Comparison of ENCODE assay signal across 20 cellular contexts in genomic region chr17:8925141-8925540, GRCh38. TPM values are rescaled to one million over a fixed set of nuclear protein-coding genes. Genes with fewer than 3 reads are reported as not detected.
DNase-seq lines count a peak whose midpoint lies in the region; ATAC-seq, FAIRE-seq and TF ChIP-seq lines count a peak whose summit lies in the region.
"Had no signal": no experiment of that assay in that cellular context is flagged by ENCODE, and none has a peak within 500 bp of the region (broad histone marks: within the 10 kb centered on the region; RNA-seq: fewer than 3 reads in every experiment).

No MANE protein-coding gene starts in this region.

- H3K23me2 ChIP-seq in H1 (ENCODE audit: low read depth, low read length) = peaks cover 2% of the 10 kb centered on the region; the same call in 1 of the 2 replicates

- no peak overlapping the region for H2BK20ac ChIP-seq in H1 (ENCODE audit: low read length)

- peaks cover 26 to 32% of the 10 kb centered on the region in 2 experiments for H3K9me3 ChIP-seq in CD4-positive, CD25-positive, alpha-beta regulatory T cell (ENCODE audit: control insufficient read depth in 2 of 2, low read length in 2 of 2)
- H3K9me3 ChIP-seq in HEK293 (ENCODE audit: control insufficient read depth, insufficient read depth, low read depth, low read length) (no peaks in the 10 kb centered on the region), OCI-LY3 (ENCODE audit: insufficient read depth, low read length) (peaks cover 5% of the 10 kb centered on the region; the same call in 1 of the 2 replicates), H1 (ENCODE audit: insufficient read depth in 2 of 2, low read depth in 1 of 2, low read length in 1 of 2) (peaks cover 17 to 25% of the 10 kb centered on the region in 2 experiments)

- H3K9ac ChIP-seq in OCI-LY3 (ENCODE audit: low read length) (peak overlapping the region; percentile 34; the same call in 1 of the 2 replicates), H1 (replicated peaks in 1 of 4; ENCODE audit: extremely low read depth in 1 of 4, low read depth in 3 of 4, low read length in 3 of 4) (no peak overlapping the region)
- H3K9ac ChIP-seq: BLaER1 treated with 17β-estradiol and CSF1 and Interleukin-3, amounts not matched to agents 10 nM and 100 nM had no signal

- H3K27me3 ChIP-seq in CD4-positive, CD25-positive, alpha-beta regulatory T cell (ENCODE audit: control insufficient read depth, insufficient read depth, low read length) = no peaks in the 10 kb centered on the region
- H3K27me3 ChIP-seq in OCI-LY3 (ENCODE audit: low read depth, low read length) = no peaks in the 10 kb centered on the region
- H3K27me3 ChIP-seq in H1 (replicated peaks in 1 of 4; ENCODE audit: control insufficient read depth in 3 of 4, extremely low read depth in 1 of 4, insufficient read depth in 3 of 4, low read length in 3 of 4) = no peaks in the 10 kb centered on the region
- H3K27me3 ChIP-seq: BLaER1 treated with 17β-estradiol and CSF1 and Interleukin-3, amounts not matched to agents 10 nM and 100 nM had no signal

- H3K4me3 ChIP-seq in CD4-positive, CD25-positive, alpha-beta regulatory T cell (ENCODE audit: low read depth, low read length) = peak overlapping the region; percentile 16
- H3K4me3 ChIP-seq in HEK293 (ENCODE audit: low read depth, low read length) (no peak overlapping the region), OCI-LY3 (ENCODE audit: low read length) (peak overlapping the region; percentile 27; the same call in 1 of the 2 replicates), H1 (ENCODE audit: extremely low read depth in 1 of 4, insufficient read depth in 2 of 4, low read depth in 3 of 4, low read length in 4 of 4) (no peak overlapping the region)
- H3K4me3 ChIP-seq: BLaER1 treated with 17β-estradiol and CSF1 and Interleukin-3, amounts not matched to agents 10 nM and 100 nM; GM23338 had no signal

- peaks cover 17 to 44% (median 24%) of the 10 kb centered on the region in 4 donors for H3K4me1 Mint-ChIP-seq in CD4-positive, CD25-positive, alpha-beta regulatory T cell
- H3K4me1 Mint-ChIP-seq: GM23338 had no signal

- H2AFZ ChIP-seq in OCI-LY3 (ENCODE audit: low read depth, low read length) (no peak overlapping the region), H1 (ENCODE audit: low read length) (no peak overlapping the region)
- H2AFZ ChIP-seq: GM23338 had no signal

- peak overlapping the region; percentile 97 for H3K56ac ChIP-seq in H1 (replicated peaks; ENCODE audit: insufficient read length, low read depth, low read length)

- peaks cover 3 to 23% (median 7%) of the 10 kb centered on the region in 7 donors for H3K9me3 Mint-ChIP-seq in CD4-positive, CD25-positive, alpha-beta regulatory T cell

- H4K20me1 ChIP-seq in OCI-LY3 (ENCODE audit: insufficient read depth, low read length) (no peaks in the 10 kb centered on the region), H1 (replicated peaks in 1 of 2; ENCODE audit: control insufficient read depth in 1 of 2, insufficient read depth in 2 of 2, low read length in 2 of 2) (no peaks in the 10 kb centered on the region)
- H4K20me1 ChIP-seq: BLaER1 treated with 17β-estradiol and CSF1 and Interleukin-3, amounts not matched to agents 10 nM and 100 nM had no signal

- no peak for ATAC-seq in CD4-positive, CD25-positive, alpha-beta regulatory T cell (ENCODE audit: low read depth in 2 of 2)
- ATAC-seq in GM19463 (IDR thresholded peaks at IDR 0.05; ENCODE audit: unreplicated experiment) = no peak
- ATAC-seq: GM23338, HCT116 had no signal

- H3K14ac ChIP-seq in H1 (ENCODE audit: insufficient read length) = no peak overlapping the region

- peaks cover 38% of the 10 kb centered on the region for H3K36me3 ChIP-seq in CD4-positive, CD25-positive, alpha-beta regulatory T cell (ENCODE audit: control insufficient read depth, insufficient read depth, low read length)
- no peaks in the 10 kb centered on the region for H3K36me3 ChIP-seq in HEK293 (ENCODE audit: control insufficient read depth in 2 of 2, insufficient read depth in 1 of 2, low read length in 2 of 2)
- H3K36me3 ChIP-seq in OCI-LY3 (replicated peaks; ENCODE audit: low read depth, low read length) = peaks cover 43% of the 10 kb centered on the region
- H3K36me3 ChIP-seq in H1 (ENCODE audit: control insufficient read depth in 2 of 4, insufficient read depth in 4 of 4, low read length in 3 of 4) = no peaks in the 10 kb centered on the region

- H4K8ac ChIP-seq in H1 (ENCODE audit: extremely low read depth, insufficient read depth, low read length) = no peak overlapping the region

- no peak overlapping the region for H2BK120ac ChIP-seq in H1 (replicated peaks; ENCODE audit: low read depth, low read length)

- H3K4ac ChIP-seq in H1 (replicated peaks; ENCODE audit: insufficient read length, low read depth, low read length) = no peak overlapping the region

- no peak overlapping the region for H3K4me3 Mint-ChIP-seq in CD4-positive, CD25-positive, alpha-beta regulatory T cell
- H3K4me3 Mint-ChIP-seq: B cell; CD4-positive, alpha-beta T cell; GM23338 had no signal

- no peak overlapping the region for H3K23ac ChIP-seq in H1 (ENCODE audit: insufficient read length)

- H4K5ac ChIP-seq in H1 (ENCODE audit: insufficient read length, low read depth, low read length) = no peak overlapping the region

- no peak overlapping the region for H2BK12ac ChIP-seq in H1 (ENCODE audit: low read depth, low read length)

- H2AK5ac ChIP-seq in H1 (ENCODE audit: low read depth, low read length) = no peak overlapping the region

- H3K18ac ChIP-seq in H1 (ENCODE audit: extremely low read depth, low read length) = no peak overlapping the region

- no peak for DNase-seq in CD4-positive, CD25-positive, alpha-beta regulatory T cell
- no peak for DNase-seq in H1 (ENCODE audit: low read depth in 1 of 2, low spot score in 2 of 2)
- DNase-seq in anterior cingulate cortex (lab: John Stamatoyannopoulos, UW) = no peak
- DNase-seq in foreskin melanocyte = no peak
- DNase-seq in NCI-H2029 treated with DMSO at 0.1 percent for 48 hours (lab: John Stamatoyannopoulos, UW) = no peak
- DNase-seq: 8988T; Caco-2; CD4-positive, alpha-beta T cell; H7 had no signal

- no peak overlapping the region for H3K27ac ChIP-seq in CD4-positive, CD25-positive, alpha-beta regulatory T cell (ENCODE audit: insufficient read depth, low read length, poor library complexity, severe bottlenecking)
- no peak overlapping the region for H3K27ac ChIP-seq in HEK293 (ENCODE audit: extremely low read depth, low read depth, low read length)
- H3K27ac ChIP-seq in OCI-LY3 (ENCODE audit: low read length) = peak overlapping the region; percentile 91
- H3K27ac ChIP-seq in H1 (ENCODE audit: low read depth, low read length) = no peak overlapping the region

- no peaks in the 10 kb centered on the region for H3K27me3 Mint-ChIP-seq in CD4-positive, CD25-positive, alpha-beta regulatory T cell
- H3K27me3 Mint-ChIP-seq: B cell; CD4-positive, alpha-beta T cell had no signal

- H2BK5ac ChIP-seq in H1 (ENCODE audit: low read depth, low read length) = no peak overlapping the region

- no peak overlapping the region for H4K91ac ChIP-seq in H1 (replicated peaks; ENCODE audit: insufficient read length, low read length)

- TF ChIP-seq POLR2A in H1 (IDR thresholded peaks at IDR 0.05; ENCODE audit: control extremely low read depth in 1 of 2, low read depth in 2 of 2, low read length in 2 of 2) = no peak

- peaks cover 10% of the 10 kb centered on the region for H3K4me1 ChIP-seq in CD4-positive, CD25-positive, alpha-beta regulatory T cell (ENCODE audit: control insufficient read depth, insufficient read depth, low read length, poor library complexity, severe bottlenecking)
- H3K4me1 ChIP-seq in HEK293 (ENCODE audit: control insufficient read depth, insufficient read depth, low read length) (no peaks in the 10 kb centered on the region), OCI-LY3 (ENCODE audit: low read length) (peaks cover 54% of the 10 kb centered on the region), H1 (replicated peaks in 1 of 4; ENCODE audit: control insufficient read depth in 3 of 4, insufficient read depth in 4 of 4, low read length in 3 of 4) (no peaks in the 10 kb centered on the region)
- H3K4me1 ChIP-seq: Caco-2 had no signal

- no peak overlapping the region for H3K27ac Mint-ChIP-seq in CD4-positive, CD25-positive, alpha-beta regulatory T cell
- H3K27ac Mint-ChIP-seq: B cell; CD4-positive, alpha-beta T cell; GM23338 had no signal

- no peaks in the 10 kb centered on the region for H3K79me1 ChIP-seq in H1 (ENCODE audit: low read depth, low read length)

- POLR2A ChIA-PET in HEK293 (lab: Yijun Ruan, JAX) = no interaction called here
- POLR2A ChIA-PET in H1 (lab: Charles Lee; ENCODE audit: partially characterized antibody) = no interaction called here

- TF ChIP-seq EP300 in H1 (IDR thresholded peaks at IDR 0.05; ENCODE audit: borderline replicate concordance in 1 of 2, low read depth in 2 of 2, low read length in 2 of 2) = no peak

- no peak overlapping the region for H2BK15ac ChIP-seq in H1 (ENCODE audit: low read length)

- H3K79me2 ChIP-seq in OCI-LY3 (ENCODE audit: low read length) (peaks cover 5% of the 10 kb centered on the region; the same call in 1 of the 2 replicates), H1 (ENCODE audit: control insufficient read depth in 1 of 2, insufficient read depth in 2 of 2, low read length in 2 of 2) (no peaks in the 10 kb centered on the region)

- FAIRE-seq in H1 (lab: Jason Lieb, UNC) = no peak
- FAIRE-seq: D721Med, G401.6 had no signal

- peaks cover 37% of the 10 kb centered on the region for H3K36me3 Mint-ChIP-seq in CD4-positive, CD25-positive, alpha-beta regulatory T cell

- TF ChIP-seq CTCF in HEK293 (tag by site-specific recombination; IDR thresholded peaks at IDR 0.05) (no peak), OCI-LY3 (IDR thresholded peaks at IDR 0.05; ENCODE audit: low read depth, low read length) (no peak), H1 (IDR thresholded peaks at IDR 0.05; ENCODE audit: control extremely low read depth in 1 of 3, insufficient read depth in 1 of 3, low read depth in 1 of 3, low read length in 3 of 3) (no peak)

- CTCF ChIA-PET in HEK293 (lab: Yijun Ruan, JAX) = interaction anchor here (0.6 kb wide), 1 partner anchor 33 kb away, joined by 5 read pairs; no protein-coding TSS in a partner anchor
- CTCF ChIA-PET in H1 (lab: Charles Lee; ENCODE audit: partially characterized antibody) = interaction anchor here (0.9 kb wide), 1 partner anchor 30 kb away, joined by 3 read pairs; no protein-coding TSS in a partner anchor

- TF ChIP-seq RAD21 in H1 (IDR thresholded peaks at IDR 0.05 in 1 of 2, conservative IDR thresholded peaks at IDR 0.05 in 1 of 2; ENCODE audit: low read depth in 2 of 2, low read length in 2 of 2) = no peak

- H3K4me2 ChIP-seq in OCI-LY3 (ENCODE audit: low read length) (peak overlapping the region; percentile 63), H1 (ENCODE audit: insufficient read depth in 1 of 2, low read depth in 2 of 2, low read length in 2 of 2) (no peak overlapping the region)
- H3K4me2 ChIP-seq: GM23338 had no signal

RNA-seq across cellular contexts. Expression of gene PIK3R5, which starts 40.4 kb away (rescaled TPM):
- 275 TPM for total RNA-seq in CD4-positive, CD25-positive, alpha-beta regulatory T cell
- polyA plus RNA-seq in CD4-positive, CD25-positive, alpha-beta regulatory T cell = 10 to 100 TPM; 34.8 to 40.1 (median 36.9) TPM
- 4.3 and 4.5 TPM in 2 replicates for total RNA-seq in H1 (2021; fragmentation: NEBNext Ultra II Directional; extraction: Animal tissue kit (Norgen Biotek cat#: 25700))
- polyA plus RNA-seq in H1 (2011; rRNA removed) = 2.7 and 4.2 TPM in 2 replicates
- 2.9 TPM for polyA plus RNA-seq in H1 (2011; cell fraction: cytosol; rRNA removed)
- polyA plus RNA-seq in H1 (2011; cell fraction: nucleus; rRNA removed) = 6.8 TPM
- polyA plus RNA-seq in H1 (2012, experiment 1 of 2) = 3.5 to 6.0 TPM (median 3.9 TPM) in 4 replicates
- 2.5 TPM for polyA plus RNA-seq in H1 (2012, experiment 2 of 2)
- 3.0 TPM for polyA plus RNA-seq in H1 (2013, experiment 1 of 2)
- 2.9 TPM for polyA plus RNA-seq in H1 (2013, experiment 2 of 2)
- 4.7 and 5.2 TPM in 2 replicates for polyA minus RNA-seq in H1 (2011; rRNA and poly(A)+ RNA removed)
- polyA minus RNA-seq in H1 (2011; cell fraction: cytosol; rRNA and poly(A)+ RNA removed) = 4.8 TPM
- 6.2 TPM for polyA minus RNA-seq in H1 (2011; cell fraction: nucleus; rRNA and poly(A)+ RNA removed)
- total RNA-seq: Caco-2 had no signal
- polyA plus RNA-seq: AG04450 had no signal

RNA-seq across cellular contexts. Expression of gene PIK3R6, which starts 57.7 kb away (rescaled TPM):
- total RNA-seq in CD4-positive, CD25-positive, alpha-beta regulatory T cell = 1.1 TPM
- polyA plus RNA-seq in CD4-positive, CD25-positive, alpha-beta regulatory T cell = not detected
- total RNA-seq in H1 (2021; fragmentation: NEBNext Ultra II Directional; extraction: Animal tissue kit (Norgen Biotek cat#: 25700)) = 0.23 and 0.24 TPM in 2 replicates
- polyA plus RNA-seq in H1 (2011; rRNA removed) = 0.72 and 1.2 TPM in 2 replicates
- polyA plus RNA-seq in H1 (2011; cell fraction: cytosol; rRNA removed) = 0.80 TPM
- 0.93 TPM for polyA plus RNA-seq in H1 (2011; cell fraction: nucleus; rRNA removed)
- polyA plus RNA-seq in H1 (2012, experiment 1 of 2) = 0.29 to 1.2 TPM (median 0.74 TPM) in 4 replicates
- polyA plus RNA-seq in H1 (2012, experiment 2 of 2) = 0.31 TPM
- 0.04 TPM for polyA plus RNA-seq in H1 (2013, experiment 1 of 2)
- polyA plus RNA-seq in H1 (2013, experiment 2 of 2) = 0.04 TPM
- 0.73 and 1.6 TPM in 2 replicates for polyA minus RNA-seq in H1 (2011; rRNA and poly(A)+ RNA removed)
- polyA minus RNA-seq in H1 (2011; cell fraction: cytosol; rRNA and poly(A)+ RNA removed) = not detected
- 1.00 TPM for polyA minus RNA-seq in H1 (2011; cell fraction: nucleus; rRNA and poly(A)+ RNA removed)
- total RNA-seq: A673, Caco-2 had no signal
- polyA plus RNA-seq: AG04450 had no signal

Comparison
In these comparisons a context has a peak if more than half of its experiments do, and no peak if none do; other contexts are left out.
1. H3K4me3 ChIP-seq: peak in CD4-positive, CD25-positive, alpha-beta regulatory T cell (single experiment) and OCI-LY3 (single experiment); none in HEK293 (single experiment) and H1 (0 of 4).
2. RNA of gene PIK3R5, which starts 40.4 kb away (total RNA-seq): 275 TPM in CD4-positive, CD25-positive, alpha-beta regulatory T cell (single experiment); 4.3 to 4.5 TPM in H1; every median in the first group is over 10 times any median in the second.